8 cellular contexts compared by ENCODE assay signal in genomic region chr2:71798266-71799012, GRCh38.
DNase-seq lines count a peak whose midpoint lies in the region; ATAC-seq, FAIRE-seq and TF ChIP-seq lines count a peak whose summit lies in the region.

No MANE protein-coding gene starts in this region.

- H3K79me2 ChIP-seq in MM.1S (ENCODE audit: low read length) (no peaks in the 10 kb centered on the region), GM12878 (ENCODE audit: control insufficient read depth, insufficient read depth, low read length) (no peaks in the 10 kb centered on the region), keratinocyte (ENCODE audit: control insufficient read depth, insufficient read depth, low read length) (no peaks in the 10 kb centered on the region)

- H2AFZ ChIP-seq in MM.1S (ENCODE audit: low read length) (no peak overlapping the region), GM12878 (ENCODE audit: control insufficient read depth, low read depth, low read length) (no peak overlapping the region), keratinocyte (ENCODE audit: control insufficient read depth, low read length) (no peak overlapping the region)

- TF ChIP-seq CTCF in BE2C (IDR thresholded peaks at IDR 0.05; ENCODE audit: low read depth, low read length), result peak; percentile 61
- peak; percentile 54 for TF ChIP-seq CTCF in MM.1S (IDR thresholded peaks at IDR 0.05; ENCODE audit: low read length)
- TF ChIP-seq CTCF in GM12878 (IDR thresholded peaks at IDR 0.05 in 2 of 3, conservative IDR thresholded peaks at IDR 0.05 in 1 of 3; ENCODE audit: control insufficient read depth in 2 of 3, extremely low read depth in 1 of 3, insufficient read depth in 1 of 3, low read depth in 3 of 3, low read length in 3 of 3), result peak; percentile 41 to 66 (median 62)
- peak; percentile 69 to 90 (median 85) for TF ChIP-seq CTCF in keratinocyte (optimal IDR thresholded peaks at IDR 0.05 in 1 of 3, IDR thresholded peaks at IDR 0.05 in 1 of 3, conservative IDR thresholded peaks at IDR 0.05 in 1 of 3; ENCODE audit: extremely low read depth in 1 of 3, insufficient read depth in 2 of 3, low read length in 3 of 3)
- TF ChIP-seq CTCF in upper lobe of left lung (IDR thresholded peaks at IDR 0.05), result peak; percentile 61 to 77 (median 69)

- ATAC-seq in GM18909 (IDR thresholded peaks at IDR 0.05; ENCODE audit: poor library complexity, unreplicated experiment), result peak; percentile 65
- peak; percentile 89 for ATAC-seq in GM12878
- peak in 1 of 2 donors; percentile 54 for ATAC-seq in upper lobe of left lung (ENCODE audit: low FRiP score in 2 of 2)
- ATAC-seq in GM18505 (IDR thresholded peaks at IDR 0.05; ENCODE audit: unreplicated experiment), result no peak

- 0 out of 2 replicates have a peak, but pooled peaks have one; percentile 22 for TF ChIP-seq RAD21 in GM12878 (IDR thresholded peaks at IDR 0.05; ENCODE audit: insufficient read depth, low read depth, low read length)

- intact Hi-C loops in GM12878 (cut with micrococcal nuclease; ENCODE audit: unreplicated experiment), result loop anchor here (1.0 kb wide), 1 partner anchor 253 kb away; no protein-coding TSS in a partner anchor

- H3K9me3 ChIP-seq in BE2C (no peaks in the 10 kb centered on the region), MM.1S (replicated peaks; ENCODE audit: insufficient read depth, low read length) (no peaks in the 10 kb centered on the region), GM12878 (replicated peaks; ENCODE audit: control insufficient read depth, insufficient read depth, low read length) (no peaks in the 10 kb centered on the region), keratinocyte (ENCODE audit: control insufficient read depth, low read depth, low read length) (no peaks in the 10 kb centered on the region), upper lobe of left lung (no peaks in the 10 kb centered on the region)

- RAD21 ChIA-PET in GM12878 (lab: Charles Lee; ENCODE audit: unreplicated experiment), result no interaction called here

- no peaks in the 10 kb centered on the region for H3K4me1 ChIP-seq in BE2C
- no peaks in the 10 kb centered on the region for H3K4me1 ChIP-seq in MM.1S (ENCODE audit: low read length)
- no peaks in the 10 kb centered on the region for H3K4me1 ChIP-seq in GM12878 (ENCODE audit: control insufficient read depth, insufficient read depth, low read length)
- H3K4me1 ChIP-seq in keratinocyte (ENCODE audit: control insufficient read depth, extremely low read depth, insufficient read depth, low read length), result peaks cover 9% of the 10 kb centered on the region
- no peaks in the 10 kb centered on the region for H3K4me1 ChIP-seq in upper lobe of left lung

- no peak overlapping the region for H3K27ac ChIP-seq in MM.1S (ENCODE audit: low read length)
- no peak overlapping the region for H3K27ac ChIP-seq in GM12878 (ENCODE audit: control insufficient read depth, insufficient read depth)
- no peak overlapping the region for H3K27ac ChIP-seq in keratinocyte (ENCODE audit: control insufficient read depth, insufficient read depth, low read length)
- no peak overlapping the region for H3K27ac ChIP-seq in upper lobe of left lung

- FAIRE-seq in GM12878 (lab: Jason Lieb, UNC) (no peak), keratinocyte (lab: Jason Lieb, UNC) (no peak)

- H3K9me1 ChIP-seq in keratinocyte (ENCODE audit: control insufficient read depth, extremely low read depth, insufficient read depth, low read length), result no peaks in the 10 kb centered on the region

- dilution Hi-C loops in keratinocyte (cut with MboI; ENCODE audit: extremely low pct_ligation_motif_present, low sequenced_read_pairs), result no loop called here

- in situ Hi-C loops in GM12878 (cut with MboI), result no loop called here

- POLR2A ChIA-PET in GM12878 (lab: Charles Lee), result no interaction called here

- H3K36me3 ChIP-seq in BE2C (no peaks in the 10 kb centered on the region), MM.1S (replicated peaks; ENCODE audit: insufficient read depth, low read length) (no peaks in the 10 kb centered on the region), GM12878 (ENCODE audit: control insufficient read depth in 2 of 2, insufficient read depth in 2 of 2, low read length in 1 of 2) (no peaks in the 10 kb centered on the region), keratinocyte (ENCODE audit: control insufficient read depth in 2 of 2, extremely low read depth in 1 of 2, insufficient read depth in 2 of 2, low read length in 2 of 2) (no peaks in the 10 kb centered on the region), upper lobe of left lung (no peaks in the 10 kb centered on the region)

- 17% methylated on average over 8 of the region's 8 CpGs for WGBS in GM12878 (ENCODE audit: insufficient coverage, insufficient replicate concordance, low lambda C conversion rate, missing lambda C conversion rate)
- 79 to 81% methylated on average over 3 to 8 of the region's 8 CpGs for WGBS in upper lobe of left lung, 2 donors

- TF ChIP-seq POLR2A in GM12878 (IDR thresholded peaks at IDR 0.05; ENCODE audit: low read depth, low read length), result no peak
- TF ChIP-seq POLR2A in upper lobe of left lung (IDR thresholded peaks at IDR 0.05), result no peak
- no peak for TF ChIP-seq POLR2A in GM18505 (IDR thresholded peaks at IDR 0.05; ENCODE audit: borderline replicate concordance, extremely low read depth, insufficient read depth, insufficient read length)

- DNase-seq in BE2C (no peak), MM.1S (peak; percentile 24), GM12878 (ENCODE audit: low read depth, low spot score) (no peak), keratinocyte (ENCODE audit: low read depth, low spot score) (peak; percentile 5), upper lobe of left lung (no peak), NCI-H1092 (lab: John Stamatoyannopoulos, UW) (no peak)

- no peaks in the 10 kb centered on the region for H3K27me3 ChIP-seq in BE2C
- H3K27me3 ChIP-seq in MM.1S (replicated peaks; ENCODE audit: insufficient read depth, low read length), result no peaks in the 10 kb centered on the region
- no peaks in the 10 kb centered on the region; a peak in 1 of 4 replicates for H3K27me3 ChIP-seq in GM12878 (replicated peaks in 1 of 2; ENCODE audit: control insufficient read depth in 2 of 2, insufficient read depth in 2 of 2, low read length in 1 of 2)
- peaks cover 5% of the 10 kb centered on the region for H3K27me3 ChIP-seq in keratinocyte (ENCODE audit: control insufficient read depth, extremely low read depth, insufficient read depth, low read length)
- no peaks in the 10 kb centered on the region for H3K27me3 ChIP-seq in upper lobe of left lung

- H3F3A ChIP-seq in MM.1S (ENCODE audit: insufficient read depth, low read length), result no peaks in the 10 kb centered on the region

- no peak overlapping the region for H3K4me3 ChIP-seq in BE2C (ENCODE audit: low read depth, low read length)
- no peak overlapping the region for H3K4me3 ChIP-seq in MM.1S (ENCODE audit: low read length)
- H3K4me3 ChIP-seq in GM12878, result no peak overlapping the region
- no peak overlapping the region for H3K4me3 ChIP-seq in keratinocyte (ENCODE audit: control insufficient read depth in 2 of 3, extremely low read depth in 1 of 3, insufficient read depth in 2 of 3, low read depth in 1 of 3, low read length in 3 of 3)
- no peak overlapping the region for H3K4me3 ChIP-seq in upper lobe of left lung

- H4K20me1 ChIP-seq in MM.1S (ENCODE audit: insufficient read depth, low read length) (no peaks in the 10 kb centered on the region), GM12878 (ENCODE audit: control insufficient read depth, insufficient read depth) (no peaks in the 10 kb centered on the region), keratinocyte (ENCODE audit: control insufficient read depth, extremely low read depth, insufficient read depth, low read length) (no peaks in the 10 kb centered on the region)

- TF ChIP-seq EP300 in GM12878 (IDR thresholded peaks at IDR 0.05; ENCODE audit: borderline replicate concordance in 1 of 2, control insufficient read depth in 1 of 2, low read depth in 2 of 2, low read length in 2 of 2), result no peak
- TF ChIP-seq EP300 in upper lobe of left lung (IDR thresholded peaks at IDR 0.05), result no peak

- H3K4me2 ChIP-seq in MM.1S (ENCODE audit: low read depth, low read length), result no peak overlapping the region
- H3K4me2 ChIP-seq in GM12878 (ENCODE audit: control insufficient read depth, insufficient read depth), result no peak overlapping the region
- H3K4me2 ChIP-seq in keratinocyte (ENCODE audit: control insufficient read depth, extremely low read depth, insufficient read depth, low read depth, low read length), result no peak overlapping the region

- no TSS peak for BruUV-seq in GM12878 (replicated peaks; lab: Mats Ljungman, UMichigan)

- H3K9ac ChIP-seq in MM.1S (ENCODE audit: low read length) (no peak overlapping the region), GM12878 (ENCODE audit: control insufficient read depth, insufficient read depth, low read length) (no peak overlapping the region), keratinocyte (ENCODE audit: control insufficient read depth, extremely low read depth, insufficient read depth, low read length) (no peak overlapping the region)

- SMC1A ChIA-PET in GM12878 (lab: Charles Lee; ENCODE audit: uncharacterized antibody, unreplicated experiment), result no interaction called here

- no peaks in the 10 kb centered on the region for H3K9me2 ChIP-seq in MM.1S (replicated peaks; ENCODE audit: insufficient read depth, low read length)

- CTCF ChIA-PET in GM12878 (lab: Yijun Ruan, JAX), result interaction anchor here (1.0 to 1.5 kb wide), 5 partner anchors 15 to 269 kb away, joined by 3 to 7 read pairs (median 4); no protein-coding TSS in a partner anchor

TF ChIP-seq in GM12878, 131 proteins besides CTCF, POLR2A, EP300 and RAD21 (continues in another document):
- TF ChIP-seq SMC3 (IDR thresholded peaks at IDR 0.05; ENCODE audit: borderline replicate concordance, low read length), result peak; percentile 47; the same call in 1 of the 2 replicates
- no peak for TF ChIP-seq USF1 (IDR thresholded peaks at IDR 0.05; ENCODE audit: borderline replicate concordance, extremely low read length, insufficient read depth, low read depth, low read length)
- no peak for TF ChIP-seq NFIC (IDR thresholded peaks at IDR 0.05; ENCODE audit: low read depth, low read length)
- TF ChIP-seq EZH2 (IDR thresholded peaks at IDR 0.05; ENCODE audit: borderline replicate concordance, control insufficient read depth, low read depth, low read length), result no peak
- TF ChIP-seq STAT1 (conservative IDR thresholded peaks at IDR 0.05), result no peak
- TF ChIP-seq NR2F1 (conservative IDR thresholded peaks at IDR 0.05), result peak; percentile 61; the same call in 1 of the 2 replicates
- TF ChIP-seq BCL11A (IDR thresholded peaks at IDR 0.05; ENCODE audit: low read depth, low read length), result no peak

Comparison
In these comparisons a context has a peak if more than half of its experiments do, and no peak if none do; other contexts are left out.
1. DNase-seq: peak in MM.1S (single experiment) and keratinocyte (single experiment); none in BE2C (single experiment), GM12878 (single experiment), upper lobe of left lung (0 of 2) and NCI-H1092 (single experiment).
2. Peak in every context shown above with its lines, with median percentiles within 50 percentile points of each other: CTCF ChIP-seq.